In genomic region chr10:71788954-71789353, GRCh38 we compare ENCODE assay signal across 25 cellular contexts.
"Had no signal": no experiment of that assay in that cellular context is flagged by ENCODE, and none has a peak within 500 bp of the region (broad histone marks: within the 10 kb centered on the region; RNA-seq: fewer than 3 reads in every experiment).

No MANE protein-coding gene starts in this region.

- H3K9me3 ChIP-seq: colonic mucosa, esophagus squamous epithelium, gastrocnemius medialis, heart right ventricle, left lung, lower lobe of right lung had no signal

- H3K4me1 ChIP-seq: colonic mucosa, esophagus squamous epithelium, gastrocnemius medialis, heart right ventricle, left lung, lower lobe of right lung had no signal

- DNase-seq: cerebellar nuclear complex; colonic mucosa; cortex of kidney; effector CD8-positive, alpha-beta T cell; effector memory CD8-positive, alpha-beta T cell; endodermal cell; erythroblast; esophagus squamous epithelium; foreskin fibroblast; foreskin melanocyte; gastrocnemius medialis; glutamatergic neuron; head of caudate nucleus; heart right ventricle; hippocampal formation; kidney glomerular epithelial cell; left lung; left ventricle myocardium superior; lower lobe of right lung; mesendoderm; midbrain had no signal

- H3K4me3 ChIP-seq: colonic mucosa, esophagus squamous epithelium, gastrocnemius medialis, heart right ventricle, left lung, lower lobe of right lung had no signal

- FAIRE-seq: endometrium, islet of Langerhans, keratinocyte had no signal

- H3K27ac ChIP-seq: colonic mucosa, epithelial cell of prostate, esophagus squamous epithelium, gastrocnemius medialis, heart right ventricle, left lung, lower lobe of right lung had no signal

- ATAC-seq: effector memory CD8-positive, alpha-beta T cell; gastrocnemius medialis; left lung; left ventricle myocardium superior; lower lobe of right lung had no signal

- H3K36me3 ChIP-seq: colonic mucosa, esophagus squamous epithelium, gastrocnemius medialis, heart right ventricle, left lung, lower lobe of right lung had no signal

- H3K27me3 ChIP-seq: colonic mucosa, esophagus squamous epithelium, gastrocnemius medialis, heart right ventricle, left lung had no signal
